7 cellular contexts compared by ENCODE assay signal in genomic region chrX:55908685-55909212, GRCh38.
A peak's percentile ranks its signal among the peaks of the same experiment; 100 is the strongest.
DNase-seq lines count a peak whose midpoint lies in the region; ATAC-seq and TF ChIP-seq lines count a peak whose summit lies in the region.

No MANE protein-coding gene starts in this region.

- intact Hi-C loops in ascending aorta (cut with DNase I) = loop anchor here (5.0 kb wide), 1 partner anchor 324 kb away; the partner anchor contains the start of gene KLF8
- intact Hi-C loops in sciatic nerve (cut with DNase I) = no loop called here

- H3K4me1 ChIP-seq in GM23338 (ENCODE audit: insufficient read depth) (peaks cover 10% of the 10 kb centered on the region), ascending aorta (no peaks in the 10 kb centered on the region), iPS DF 6.9 (ENCODE audit: control insufficient read depth, insufficient read depth, low read length) (no peaks in the 10 kb centered on the region)

- peak; percentile 82 for ATAC-seq in GM23338
- ATAC-seq in sciatic nerve = peak; percentile 71

- no peaks in the 10 kb centered on the region for H4K20me1 ChIP-seq in GM23338 (replicated peaks; ENCODE audit: insufficient read depth)

- DNase-seq in GM23338 (ENCODE audit: low spot score) (peak; percentile 55), NAMALWA (ENCODE audit: low spot score) (peak; percentile 26), ascending aorta (ENCODE audit: low spot score in 2 of 2) (no peak), iPS DF 6.9 (ENCODE audit: low read depth, low spot score) (no peak), sciatic nerve (ENCODE audit: low spot score) (peak; percentile 49), NCI-H1048 (lab: John Stamatoyannopoulos, UW) (no peak)

- WGBS in iPS DF 6.9 (ENCODE audit: insufficient coverage, insufficient read length) = no CpG with 5 or more reads among the region's 18 CpGs

- H3K4me3 Mint-ChIP-seq in GM23338 = peak overlapping the region; percentile 87

- TF ChIP-seq CTCF in GM23338 (conservative IDR thresholded peaks at IDR 0.05; ENCODE audit: low read depth in 2 of 2) (no peak), ascending aorta (IDR thresholded peaks at IDR 0.05) (no peak)

- H3K27ac Mint-ChIP-seq in GM23338 = peak overlapping the region; percentile 75

- peak overlapping the region; percentile 87 for H2AFZ ChIP-seq in GM23338

- H3K4me3 ChIP-seq in GM08714 (ENCODE audit: low read length) = peak overlapping the region; percentile 79
- H3K4me3 ChIP-seq in GM23338 = peak overlapping the region; percentile 82
- peak overlapping the region; percentile 62 to 72 for H3K4me3 ChIP-seq in ascending aorta
- peak overlapping the region; percentile 74 for H3K4me3 ChIP-seq in iPS DF 6.9 (ENCODE audit: low read length)

- H3F3A ChIP-seq in GM23338 (replicated peaks; ENCODE audit: low read depth) = no peaks in the 10 kb centered on the region

- H3K4me1 Mint-ChIP-seq in GM23338 = peaks cover 28% of the 10 kb centered on the region

- no peaks in the 10 kb centered on the region for H3K27me3 Mint-ChIP-seq in GM23338 (ENCODE audit: insufficient read depth, low read depth, poor library complexity)

- H3K36me3 Mint-ChIP-seq in GM23338 (ENCODE audit: low read depth) = peaks cover 4% of the 10 kb centered on the region; the same call in 1 of the 3 replicates

- no peaks in the 10 kb centered on the region for H3K9me2 ChIP-seq in GM23338 (ENCODE audit: insufficient read depth)

- no peaks in the 10 kb centered on the region; the same call in 1 of the 2 replicates for H3K79me2 ChIP-seq in GM23338 (replicated peaks; ENCODE audit: insufficient read depth)

- peak overlapping the region; percentile 84 for H3K4me2 ChIP-seq in GM23338

- no peaks in the 10 kb centered on the region; the same call in 1 of the 3 replicates for H3K9me3 Mint-ChIP-seq in GM23338

- H3K27me3 ChIP-seq in GM23338 (ENCODE audit: insufficient read depth) (no peaks in the 10 kb centered on the region), ascending aorta (no peaks in the 10 kb centered on the region), iPS DF 6.9 (ENCODE audit: control insufficient read depth, insufficient read depth, low read length) (no peaks in the 10 kb centered on the region)

- no peaks in the 10 kb centered on the region for H3K36me3 ChIP-seq in GM23338 (ENCODE audit: insufficient read depth)
- no peaks in the 10 kb centered on the region for H3K36me3 ChIP-seq in ascending aorta
- H3K36me3 ChIP-seq in iPS DF 6.9 (ENCODE audit: control insufficient read depth, insufficient read depth, low read length) = no peaks in the 10 kb centered on the region

- H3K27ac ChIP-seq in GM23338 (ENCODE audit: low read depth) (peak overlapping the region; percentile 92), ascending aorta (peak overlapping the region; percentile 67 to 74), iPS DF 6.9 (ENCODE audit: low read length) (no peak overlapping the region)

- no peaks in the 10 kb centered on the region for H3K9me3 ChIP-seq in ascending aorta
- no peaks in the 10 kb centered on the region for H3K9me3 ChIP-seq in iPS DF 6.9 (ENCODE audit: control insufficient read depth, insufficient read depth, low read length)

TF ChIP-seq in GM23338, 12 proteins besides CTCF, POLR2A, EP300 and RAD21:
- TF ChIP-seq, protein P1, sequence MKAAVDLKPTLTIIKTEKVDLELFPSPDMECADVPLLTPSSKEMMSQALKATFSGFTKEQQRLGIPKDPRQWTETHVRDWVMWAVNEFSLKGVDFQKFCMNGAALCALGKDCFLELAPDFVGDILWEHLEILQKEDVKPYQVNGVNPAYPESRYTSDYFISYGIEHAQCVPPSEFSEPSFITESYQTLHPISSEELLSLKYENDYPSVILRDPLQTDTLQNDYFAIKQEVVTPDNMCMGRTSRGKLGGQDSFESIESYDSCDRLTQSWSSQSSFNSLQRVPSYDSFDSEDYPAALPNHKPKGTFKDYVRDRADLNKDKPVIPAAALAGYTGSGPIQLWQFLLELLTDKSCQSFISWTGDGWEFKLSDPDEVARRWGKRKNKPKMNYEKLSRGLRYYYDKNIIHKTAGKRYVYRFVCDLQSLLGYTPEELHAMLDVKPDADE (IDR thresholded peaks at IDR 0.05) = no peak
- peak; percentile 30; the same call in 1 of the 2 replicates for TF ChIP-seq POLR2AphosphoS5 (IDR thresholded peaks at IDR 0.05; ENCODE audit: low read depth)
TF ChIP-seq in GM23338: peak in this region for 1.

Comparison
In these comparisons a context has a peak if more than half of its experiments do, and no peak if none do; other contexts are left out.
1. DNase-seq: peak in GM23338 (single experiment), NAMALWA (single experiment) and sciatic nerve (single experiment); none in ascending aorta (0 of 2), iPS DF 6.9 (single experiment) and NCI-H1048 (single experiment).
2. Peak in every context shown above with its lines, with median percentiles within 50 percentile points of each other: H3K4me3 ChIP-seq.